ENCODE assay signal across 14 cellular contexts in the genomic region with DNA sequence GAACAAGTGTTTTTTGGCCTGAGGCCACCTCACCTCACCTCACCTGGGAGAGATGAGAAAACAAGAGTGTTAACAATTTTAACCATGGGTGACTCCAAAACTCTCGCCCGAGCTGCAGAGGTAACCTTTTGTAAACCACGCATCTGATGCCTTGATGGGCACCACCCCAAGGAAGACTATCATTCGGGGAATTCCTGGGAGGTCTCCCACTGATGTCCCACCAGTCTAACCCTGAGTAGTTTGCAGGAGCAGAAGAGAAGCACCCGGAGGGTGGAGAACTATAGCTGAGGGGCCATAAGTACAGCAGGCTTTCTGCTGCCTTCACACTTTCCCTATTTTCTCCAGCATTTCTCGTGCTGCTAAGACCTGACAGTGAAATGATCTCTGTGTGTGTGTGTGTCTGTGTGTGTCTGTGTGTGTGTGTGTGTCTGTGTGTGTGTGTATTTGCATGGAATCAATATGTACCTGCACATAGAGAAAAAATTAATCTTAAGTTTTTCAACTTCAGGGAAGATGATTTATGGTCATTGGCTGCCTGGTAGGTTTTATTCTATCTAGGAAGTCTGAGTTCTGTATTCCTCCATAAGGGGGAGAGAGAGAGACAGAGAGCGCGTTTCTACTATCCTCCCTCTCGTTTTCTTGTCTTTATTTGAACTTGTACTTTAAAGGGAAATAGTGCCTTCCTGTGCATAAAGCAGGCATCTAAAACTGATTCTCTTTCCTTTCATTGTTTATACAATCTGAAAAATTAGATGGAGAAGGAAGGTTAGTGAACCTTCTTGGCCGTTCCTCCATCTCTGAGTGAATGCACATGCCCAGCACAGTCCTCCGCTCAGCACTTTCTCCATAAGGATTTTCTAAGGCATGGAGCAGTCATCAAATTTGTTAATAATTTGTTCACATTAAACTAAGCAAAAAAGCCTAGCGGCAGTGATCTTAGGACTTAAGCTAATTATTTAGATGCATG.
A peak's percentile ranks its signal among the peaks of the same experiment; 100 is the strongest.
DNase-seq lines count a peak whose midpoint lies in the region; ATAC-seq and TF ChIP-seq lines count a peak whose summit lies in the region.
"Had no signal": no experiment of that assay in that cellular context is flagged by ENCODE, and none has a peak within 500 bp of the region (broad histone marks: within the 10 kb centered on the region; RNA-seq: fewer than 3 reads in every experiment).

No MANE protein-coding gene starts in this region.

- H3K4me1 ChIP-seq in Panc1 (ENCODE audit: control insufficient read depth, insufficient read depth, low read length) = peaks cover 13% of the 10 kb centered on the region; the same call in 1 of the 2 replicates
- H3K4me1 ChIP-seq in fibroblast of lung (ENCODE audit: control insufficient read depth, extremely low read depth, insufficient read depth, low read length) = no peaks in the 10 kb centered on the region
- H3K4me1 ChIP-seq in parathyroid adenoma = peaks cover 32% of the 10 kb centered on the region
- no peaks in the 10 kb centered on the region for H3K4me1 ChIP-seq in MM.1S (ENCODE audit: low read length)
- H3K4me1 ChIP-seq: thyroid gland had no signal

- H3K27ac ChIP-seq in Panc1 (ENCODE audit: low read length) (no peak overlapping the region), fibroblast of lung (ENCODE audit: insufficient read depth, low read length) (no peak overlapping the region), parathyroid adenoma (no peak overlapping the region), MM.1S (ENCODE audit: low read length) (no peak overlapping the region)
- H3K27ac ChIP-seq: BLaER1 treated with 17β-estradiol and CSF1 and Interleukin-3, amounts not matched to agents 10 nM and 100 nM; thyroid gland had no signal

- H3K79me2 ChIP-seq in fibroblast of lung (ENCODE audit: control insufficient read depth, insufficient read depth, low read length) = no peaks in the 10 kb centered on the region
- no peaks in the 10 kb centered on the region for H3K79me2 ChIP-seq in parathyroid adenoma
- no peaks in the 10 kb centered on the region for H3K79me2 ChIP-seq in MM.1S (ENCODE audit: low read length)

- H3K4me3 ChIP-seq in Panc1 (ENCODE audit: low read depth in 2 of 2, low read length in 2 of 2) (no peak overlapping the region), fibroblast of lung (replicated peaks in 1 of 4; ENCODE audit: control extremely low read depth in 1 of 4, insufficient read depth in 1 of 4, low read depth in 3 of 4, low read length in 4 of 4) (no peak overlapping the region), parathyroid adenoma (ENCODE audit: low read depth, low read length) (no peak overlapping the region), MM.1S (ENCODE audit: low read length) (no peak overlapping the region)
- H3K4me3 ChIP-seq: BLaER1 treated with 17β-estradiol and CSF1 and Interleukin-3, amounts not matched to agents 10 nM and 100 nM; thyroid gland had no signal

- no peaks in the 10 kb centered on the region for H3F3A ChIP-seq in MM.1S (ENCODE audit: insufficient read depth, low read length)

- CTCF ChIA-PET in Panc1 (lab: Charles Lee) = interaction anchor here (0.7 kb wide), 1 partner anchor 131 kb away, joined by 3 read pairs; a partner anchor contains a TSS

- DNase-seq in AG20443 (ENCODE audit: low spot score) (peak; percentile 33), Panc1 (ENCODE audit: low read depth, low spot score) (no peak), fibroblast of lung (ENCODE audit: low read depth in 2 of 2) (peak in 1 of 2 donors; percentile 63), MM.1S (no peak), anterior cingulate cortex (lab: John Stamatoyannopoulos, UW) (no peak), SW480 (ENCODE audit: low spot score) (no peak)
- DNase-seq: activated CD4-positive, alpha-beta memory T cell treated with anti-CD3 and anti-CD28 coated beads, Interleukin-2, amount 10 ng/mL, durations not matched to agents 7 days and 5 days; effector CD4-positive, alpha-beta T cell; GDM1; nucleus accumbens; thyroid gland had no signal

- in situ Hi-C loops in Panc1 (cut with HindIII; ENCODE audit: low pct_unique_long_range_greater_than_20kb, low sequenced_read_pairs) = no loop called here

- H3K36me3 ChIP-seq in Panc1 (ENCODE audit: control insufficient read depth, insufficient read depth, low read length) (no peaks in the 10 kb centered on the region; the same call in 1 of the 2 replicates), fibroblast of lung (ENCODE audit: control insufficient read depth, insufficient read depth, low read length) (no peaks in the 10 kb centered on the region), parathyroid adenoma (ENCODE audit: control insufficient read depth, insufficient read depth, low read length) (no peaks in the 10 kb centered on the region), MM.1S (replicated peaks; ENCODE audit: insufficient read depth, low read length) (no peaks in the 10 kb centered on the region)
- H3K36me3 ChIP-seq: thyroid gland had no signal

- no TSS peak for BruUV-seq in Panc1 (replicated peaks; lab: Mats Ljungman, UMichigan)

- POLR2A ChIA-PET in Panc1 (lab: Charles Lee) = no interaction called here

- H3K27me3 ChIP-seq in Panc1 (ENCODE audit: control insufficient read depth, insufficient read depth, low read length) (no peaks in the 10 kb centered on the region), fibroblast of lung (ENCODE audit: control insufficient read depth, insufficient read depth, low read length) (no peaks in the 10 kb centered on the region), parathyroid adenoma (ENCODE audit: control insufficient read depth, insufficient read depth, low read length) (no peaks in the 10 kb centered on the region), MM.1S (replicated peaks; ENCODE audit: insufficient read depth, low read length) (no peaks in the 10 kb centered on the region)
- H3K27me3 ChIP-seq: BLaER1 treated with 17β-estradiol and CSF1 and Interleukin-3, amounts not matched to agents 10 nM and 100 nM; thyroid gland had no signal

- H3K9ac ChIP-seq in fibroblast of lung (ENCODE audit: insufficient read depth, low read length) = no peak overlapping the region
- no peak overlapping the region for H3K9ac ChIP-seq in parathyroid adenoma
- H3K9ac ChIP-seq in MM.1S (ENCODE audit: low read length) = no peak overlapping the region
- H3K9ac ChIP-seq: BLaER1 treated with 17β-estradiol and CSF1 and Interleukin-3, amounts not matched to agents 10 nM and 100 nM had no signal

- no peak overlapping the region for H2AFZ ChIP-seq in fibroblast of lung (ENCODE audit: low read length)
- H2AFZ ChIP-seq in parathyroid adenoma = peak overlapping the region; percentile 16
- no peak overlapping the region for H2AFZ ChIP-seq in MM.1S (ENCODE audit: low read length)

- H3K4me2 ChIP-seq in fibroblast of lung (ENCODE audit: extremely low read depth, insufficient read depth, low read length) (no peak overlapping the region), parathyroid adenoma (ENCODE audit: low read length) (no peak overlapping the region), MM.1S (ENCODE audit: low read depth, low read length) (no peak overlapping the region)
- H3K4me2 ChIP-seq: BLaER1 treated with 17β-estradiol and CSF1 and Interleukin-3, amounts not matched to agents 10 nM and 100 nM had no signal

- H3K9me3 ChIP-seq in Panc1 (ENCODE audit: control insufficient read depth, insufficient read depth, low read depth, low read length) (no peaks in the 10 kb centered on the region), fibroblast of lung (ENCODE audit: control insufficient read depth, insufficient read depth, low read depth, low read length) (no peaks in the 10 kb centered on the region), parathyroid adenoma (ENCODE audit: control insufficient read depth, low read length) (no peaks in the 10 kb centered on the region), MM.1S (replicated peaks; ENCODE audit: insufficient read depth, low read length) (no peaks in the 10 kb centered on the region)
- H3K9me3 ChIP-seq: thyroid gland had no signal

- H4K20me1 ChIP-seq in fibroblast of lung (ENCODE audit: control insufficient read depth, extremely low read depth, insufficient read depth, low read length) (no peaks in the 10 kb centered on the region), MM.1S (ENCODE audit: insufficient read depth, low read length) (no peaks in the 10 kb centered on the region)
- H4K20me1 ChIP-seq: BLaER1 treated with 17β-estradiol and CSF1 and Interleukin-3, amounts not matched to agents 10 nM and 100 nM had no signal

- ATAC-seq in Panc1 = no peak
- no peak for ATAC-seq in HG03565 (IDR thresholded peaks at IDR 0.05; ENCODE audit: unreplicated experiment)

- TF ChIP-seq CTCF in Panc1 (IDR thresholded peaks at IDR 0.05) (peak; percentile 8; the same call in 1 of the 2 replicates), fibroblast of lung (conservative IDR thresholded peaks at IDR 0.05 in 1 of 2, IDR thresholded peaks at IDR 0.05 in 1 of 2; ENCODE audit: low read depth in 1 of 2, low read length in 2 of 2) (peak; percentile 40 to 63), parathyroid adenoma (IDR thresholded peaks at IDR 0.05) (peak; percentile 60), MM.1S (IDR thresholded peaks at IDR 0.05; ENCODE audit: low read length) (no peak)

- H3K9me2 ChIP-seq in MM.1S (replicated peaks; ENCODE audit: insufficient read depth, low read length) = no peaks in the 10 kb centered on the region

- intact Hi-C loops in Panc1 (cut with micrococcal nuclease; ENCODE audit: unreplicated experiment) = no loop called here
